Comparison of ENCODE assay signal across 26 cellular contexts in the genomic region with DNA sequence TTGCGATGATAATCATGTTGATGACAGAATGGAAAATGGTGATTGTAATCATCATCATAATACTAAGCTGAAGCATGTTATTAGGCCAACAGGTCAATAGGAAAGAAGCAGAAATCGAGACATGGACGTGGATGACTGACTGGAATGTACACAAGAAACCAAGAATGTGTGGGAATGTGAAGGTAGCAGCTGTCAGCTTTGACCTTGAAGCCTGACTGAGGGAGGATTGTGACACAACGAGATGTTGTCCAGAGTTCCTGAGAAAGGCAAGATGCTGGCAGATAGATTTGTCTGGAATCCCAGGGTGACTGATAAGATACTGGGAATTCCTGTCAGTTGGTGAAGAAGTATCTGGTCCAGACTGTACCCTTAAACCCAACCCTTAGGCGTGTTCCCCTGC.
DNase-seq lines count a peak whose midpoint lies in the region; ATAC-seq, FAIRE-seq and TF ChIP-seq lines count a peak whose summit lies in the region.
"Had no signal": no experiment of that assay in that cellular context is flagged by ENCODE, and none has a peak within 500 bp of the region (broad histone marks: within the 10 kb centered on the region; RNA-seq: fewer than 3 reads in every experiment).

No MANE protein-coding gene starts in this region.

- H3K36me3 Mint-ChIP-seq in stimulated activated effector memory CD8-positive, alpha-beta T cell treated with anti-CD3 and anti-CD28 coated beads, Interleukin-12 subunit alpha, Interleukin-12 subunit beta, amount 100 ng/mL, for 72 hours = no peaks in the 10 kb centered on the region

- H3K18ac ChIP-seq in H1 (ENCODE audit: extremely low read depth, low read length) (no peak overlapping the region), trophoblast cell (ENCODE audit: low read length) (no peak overlapping the region)

- H3K14ac ChIP-seq in H1 (ENCODE audit: insufficient read length) (no peak overlapping the region), trophoblast cell (ENCODE audit: low read length) (no peak overlapping the region)

- no peak for TF ChIP-seq POLR2A in H1 (IDR thresholded peaks at IDR 0.05; ENCODE audit: control extremely low read depth in 1 of 2, low read depth in 2 of 2, low read length in 2 of 2)

- H3K79me1 ChIP-seq in H1 (ENCODE audit: low read depth, low read length) = no peaks in the 10 kb centered on the region
- peaks cover 2% of the 10 kb centered on the region for H3K79me1 ChIP-seq in trophoblast cell (ENCODE audit: low read length)

- H3K79me2 ChIP-seq in H1 (ENCODE audit: control insufficient read depth in 1 of 2, insufficient read depth in 2 of 2, low read length in 2 of 2) = no peaks in the 10 kb centered on the region
- H3K79me2 ChIP-seq in trophoblast cell (ENCODE audit: control insufficient read depth, insufficient read depth, low read length, poor library complexity) = no peaks in the 10 kb centered on the region

- H4K12ac ChIP-seq in trophoblast cell (ENCODE audit: low read depth, low read length) = no peak overlapping the region

- peaks cover 0 to 3% (median 0%) of the 10 kb centered on the region in 4 experiments; a peak in 1 of 7 replicates for H3K4me1 ChIP-seq in H1 (replicated peaks in 1 of 4; ENCODE audit: control insufficient read depth in 3 of 4, insufficient read depth in 4 of 4, low read length in 3 of 4)
- peaks cover 15 to 24% of the 10 kb centered on the region in 2 experiments for H3K4me1 ChIP-seq in trophoblast cell (ENCODE audit: control insufficient read depth in 1 of 2, insufficient read depth in 2 of 2, low read length in 2 of 2)

- H3K9me3 ChIP-seq in H1 (ENCODE audit: insufficient read depth in 2 of 2, low read depth in 1 of 2, low read length in 1 of 2) (peaks cover 0 to 3% of the 10 kb centered on the region in 2 experiments; a peak in 1 of 4 replicates), trophoblast cell (ENCODE audit: insufficient read depth, low read depth, low read length) (no peaks in the 10 kb centered on the region)

- no peak overlapping the region for H3K56ac ChIP-seq in H1 (replicated peaks; ENCODE audit: insufficient read length, low read depth, low read length)

- peaks cover 0 to 1% (median 0%) of the 10 kb centered on the region in 4 experiments; a peak in 1 of 7 replicates for H3K27me3 ChIP-seq in H1 (replicated peaks in 1 of 4; ENCODE audit: control insufficient read depth in 3 of 4, extremely low read depth in 1 of 4, insufficient read depth in 3 of 4, low read length in 3 of 4)
- H3K27me3 ChIP-seq in trophoblast cell (ENCODE audit: insufficient read depth, low read length) = no peaks in the 10 kb centered on the region

- no peak for TF ChIP-seq RAD21 in H1 (IDR thresholded peaks at IDR 0.05 in 1 of 2, conservative IDR thresholded peaks at IDR 0.05 in 1 of 2; ENCODE audit: low read depth in 2 of 2, low read length in 2 of 2)

- no peak overlapping the region for H2BK120ac ChIP-seq in H1 (replicated peaks; ENCODE audit: low read depth, low read length)
- no peak overlapping the region for H2BK120ac ChIP-seq in trophoblast cell (ENCODE audit: insufficient read depth, low read length, poor library complexity)

- H2AK5ac ChIP-seq in H1 (ENCODE audit: low read depth, low read length) = no peak overlapping the region
- H2AK5ac ChIP-seq in trophoblast cell (ENCODE audit: low read length) = no peak overlapping the region

- no peak overlapping the region for H3K27ac Mint-ChIP-seq in stimulated activated effector memory CD8-positive, alpha-beta T cell treated with anti-CD3 and anti-CD28 coated beads, Interleukin-12 subunit alpha, Interleukin-12 subunit beta, amount 100 ng/mL, for 72 hours
- H3K27ac Mint-ChIP-seq: activated CD4-positive, alpha-beta T cell treated with anti-CD3 and anti-CD28 coated beads, Interleukin-2, amount 10 ng/mL, durations not matched to agents 24 days and 14 days; progenitor cell of endocrine pancreas had no signal

- H3K23me2 ChIP-seq in H1 (ENCODE audit: low read depth, low read length) = no peaks in the 10 kb centered on the region

- no peak overlapping the region for H3K27ac ChIP-seq in H1 (ENCODE audit: low read depth, low read length)
- peak overlapping the region; percentile 80 for H3K27ac ChIP-seq in trophoblast cell (ENCODE audit: low read depth, low read length)
- H3K27ac ChIP-seq: KMS-11, PC-9 had no signal

- no peak overlapping the region for H3K9ac ChIP-seq in H1 (replicated peaks in 1 of 4; ENCODE audit: extremely low read depth in 1 of 4, low read depth in 3 of 4, low read length in 3 of 4)
- H3K9ac ChIP-seq in trophoblast cell (ENCODE audit: low read length) = no peak overlapping the region
- H3K9ac ChIP-seq: KMS-11 had no signal

- CTCF ChIA-PET in H1 (lab: Charles Lee; ENCODE audit: partially characterized antibody) = interaction anchor here (1.4 to 3.9 kb wide), 2 partner anchors 11 to 47 kb away, joined by 5 to 24 read pairs; no protein-coding TSS in a partner anchor

- no peaks in the 10 kb centered on the region for H3K9me3 Mint-ChIP-seq in stimulated activated effector memory CD8-positive, alpha-beta T cell treated with anti-CD3 and anti-CD28 coated beads, Interleukin-12 subunit alpha, Interleukin-12 subunit beta, amount 100 ng/mL, for 72 hours
- H3K9me3 Mint-ChIP-seq: activated CD4-positive, alpha-beta T cell treated with anti-CD3 and anti-CD28 coated beads, Interleukin-2, amount 10 ng/mL, durations not matched to agents 24 days and 14 days had no signal

- no peak overlapping the region for H2BK20ac ChIP-seq in H1 (ENCODE audit: low read length)

- H2BK5ac ChIP-seq in H1 (ENCODE audit: low read depth, low read length) (0 out of 2 replicates have a peak overlapping the region, but pooled peaks have one; percentile 13), trophoblast cell (ENCODE audit: low read depth, low read length, poor library complexity) (no peak overlapping the region)

- TF ChIP-seq EP300 in H1 (IDR thresholded peaks at IDR 0.05; ENCODE audit: borderline replicate concordance in 1 of 2, low read depth in 2 of 2, low read length in 2 of 2) = no peak

- no peak for TF ChIP-seq CTCF in H1 (IDR thresholded peaks at IDR 0.05; ENCODE audit: control extremely low read depth in 1 of 3, insufficient read depth in 1 of 3, low read depth in 1 of 3, low read length in 3 of 3)

- H3K36me3 ChIP-seq in H1 (ENCODE audit: control insufficient read depth in 2 of 4, insufficient read depth in 4 of 4, low read length in 3 of 4) (peaks cover 0 to 21% (median 3%) of the 10 kb centered on the region in 4 experiments; a peak in 5 of 8 replicates), trophoblast cell (ENCODE audit: control insufficient read depth in 1 of 2, insufficient read depth in 2 of 2, low read length in 2 of 2) (no peaks in the 10 kb centered on the region)

- WGBS in H1 (ENCODE audit: extremely low coverage in 1 of 2, insufficient coverage in 1 of 2, insufficient read length in 1 of 2, insufficient replicate concordance in 2 of 2, low coverage in 1 of 2, low lambda C conversion rate in 2 of 2, missing lambda C conversion rate in 1 of 2), 2 experiments = 91% methylated on average over 5 of the region's 5 CpGs; no CpG with 5 or more reads in 1 of the 2 experiments
- no CpG with 5 or more reads among the region's 5 CpGs for WGBS in trophoblast cell (ENCODE audit: extremely low coverage, insufficient coverage, insufficient read length)

- H4K5ac ChIP-seq in H1 (ENCODE audit: insufficient read length, low read depth, low read length) = no peak overlapping the region

- H3K4me2 ChIP-seq in H1 (ENCODE audit: insufficient read depth in 1 of 2, low read depth in 2 of 2, low read length in 2 of 2) (no peak overlapping the region), trophoblast cell (ENCODE audit: low read length) (peak overlapping the region; percentile 21)
- H3K4me2 ChIP-seq: KMS-11, PC-9 had no signal

- H4K91ac ChIP-seq in H1 (replicated peaks; ENCODE audit: insufficient read length, low read length) = no peak overlapping the region
- H4K91ac ChIP-seq in trophoblast cell (ENCODE audit: low read depth, low read length) = peak overlapping the region; percentile 26

- DNase-seq in M059J (ENCODE audit: low read depth) (peak; percentile 3), H1 (ENCODE audit: low read depth in 1 of 2, low spot score in 2 of 2) (no peak), kidney glomerular epithelial cell (lab: John Stamatoyannopoulos, UW) (peak; percentile 41), trophoblast cell (peak; percentile 87 to 97), left lobe of liver (ENCODE audit: low spot score) (no peak)
- no peak for DNase-seq in stimulated activated effector memory CD8-positive, alpha-beta T cell treated with anti-CD3 and anti-CD28 coated beads, Interleukin-12 subunit alpha, Interleukin-12 subunit beta, amount 100 ng/mL, for 72 hours (ENCODE audit: low spot score in 2 of 2)
- DNase-seq: ACHN; activated CD4-positive, alpha-beta T cell treated with anti-CD3 and anti-CD28 coated beads, Interleukin-2, amount 10 ng/mL, durations not matched to agents 24 days and 14 days; activated naive CD4-positive, alpha-beta T cell; activated T-cell treated with anti-CD3 and anti-CD28 coated beads, Interleukin-2, amount 50 U/mL, for 48 hours; amniotic stem cell; DMS53; GF-D8; NCI-H510A treated with DMSO at 0.1 percent for 48 hours; PC-9; SIG-M5; stimulated activated CD4-positive, alpha-beta T cell treated with anti-CD3 and anti-CD28 coated beads, Interleukin-1b, Interleukin-23, amount 100 ng/mL, for 48 hours; substantia nigra; T-helper 2 cell had no signal

- no peak overlapping the region for H2BK15ac ChIP-seq in H1 (ENCODE audit: low read length)

- H3K4ac ChIP-seq in H1 (replicated peaks; ENCODE audit: insufficient read length, low read depth, low read length) (no peak overlapping the region), trophoblast cell (ENCODE audit: low read depth, low read length) (no peak overlapping the region)

- no peak overlapping the region for H3K4me3 ChIP-seq in H1 (ENCODE audit: extremely low read depth in 1 of 4, insufficient read depth in 2 of 4, low read depth in 3 of 4, low read length in 4 of 4)
- no peak overlapping the region for H3K4me3 ChIP-seq in trophoblast cell (ENCODE audit: low read depth, low read length)
- H3K4me3 ChIP-seq: PC-9, skin epidermis had no signal

- H2BK12ac ChIP-seq in H1 (ENCODE audit: low read depth, low read length) (no peak overlapping the region), trophoblast cell (ENCODE audit: low read length) (no peak overlapping the region)

- peaks cover 0 to 5% of the 10 kb centered on the region in 2 experiments for H4K20me1 ChIP-seq in H1 (replicated peaks in 1 of 2; ENCODE audit: control insufficient read depth in 1 of 2, insufficient read depth in 2 of 2, low read length in 2 of 2)

- POLR2A ChIA-PET in H1 (lab: Charles Lee; ENCODE audit: partially characterized antibody) = interaction anchor here (1.3 kb wide), 1 partner anchor 12 kb away, joined by 4 read pairs; no protein-coding TSS in a partner anchor

- ATAC-seq in stimulated activated effector memory CD8-positive, alpha-beta T cell treated with anti-CD3 and anti-CD28 coated beads, Interleukin-12 subunit alpha, Interleukin-12 subunit beta, amount 100 ng/mL, for 72 hours = no peak
- ATAC-seq in left lobe of liver (no peak), GM21381 (IDR thresholded peaks at IDR 0.05; ENCODE audit: unreplicated experiment) (no peak)

- H2AFZ ChIP-seq in H1 (ENCODE audit: low read length) = no peak overlapping the region
- no peak overlapping the region for H2AFZ ChIP-seq in trophoblast cell (ENCODE audit: insufficient read depth, low read length, poor library complexity)
- H2AFZ ChIP-seq: PC-9 had no signal

- H3K4me1 Mint-ChIP-seq in stimulated activated effector memory CD8-positive, alpha-beta T cell treated with anti-CD3 and anti-CD28 coated beads, Interleukin-12 subunit alpha, Interleukin-12 subunit beta, amount 100 ng/mL, for 72 hours = no peaks in the 10 kb centered on the region
- H3K4me1 Mint-ChIP-seq: activated CD4-positive, alpha-beta T cell treated with anti-CD3 and anti-CD28 coated beads, Interleukin-2, amount 10 ng/mL, durations not matched to agents 24 days and 14 days had no signal

- no peak overlapping the region for H3K4me3 Mint-ChIP-seq in stimulated activated effector memory CD8-positive, alpha-beta T cell treated with anti-CD3 and anti-CD28 coated beads, Interleukin-12 subunit alpha, Interleukin-12 subunit beta, amount 100 ng/mL, for 72 hours
- H3K4me3 Mint-ChIP-seq: activated CD4-positive, alpha-beta T cell treated with anti-CD3 and anti-CD28 coated beads, Interleukin-2, amount 10 ng/mL, durations not matched to agents 24 days and 14 days had no signal

- no peak for FAIRE-seq in H1 (lab: Jason Lieb, UNC)
- FAIRE-seq: bronchial epithelial cell, endometrium, H54 had no signal

- H4K8ac ChIP-seq in H1 (ENCODE audit: extremely low read depth, insufficient read depth, low read length) (no peak overlapping the region), trophoblast cell (ENCODE audit: low read depth, low read length) (no peak overlapping the region)

- H3K23ac ChIP-seq in H1 (ENCODE audit: insufficient read length) (no peak overlapping the region), trophoblast cell (ENCODE audit: low read length) (no peak overlapping the region)

Comparison
In these comparisons a context has a peak if more than half of its experiments do, and no peak if none do; other contexts are left out.
1. DNase-seq: peak in M059J (single experiment), kidney glomerular epithelial cell (single experiment) and trophoblast cell (2 of 2); none in H1 (0 of 2), stimulated activated effector memory CD8-positive, alpha-beta T cell treated with anti-CD3 and anti-CD28 coated beads, Interleukin-12 subunit alpha, Interleukin-12 subunit beta, amount 100 ng/mL, for 72 hours (0 of 2) and left lobe of liver (single experiment).